ENCODE assay signal across 2 cellular contexts in the genomic region with DNA sequence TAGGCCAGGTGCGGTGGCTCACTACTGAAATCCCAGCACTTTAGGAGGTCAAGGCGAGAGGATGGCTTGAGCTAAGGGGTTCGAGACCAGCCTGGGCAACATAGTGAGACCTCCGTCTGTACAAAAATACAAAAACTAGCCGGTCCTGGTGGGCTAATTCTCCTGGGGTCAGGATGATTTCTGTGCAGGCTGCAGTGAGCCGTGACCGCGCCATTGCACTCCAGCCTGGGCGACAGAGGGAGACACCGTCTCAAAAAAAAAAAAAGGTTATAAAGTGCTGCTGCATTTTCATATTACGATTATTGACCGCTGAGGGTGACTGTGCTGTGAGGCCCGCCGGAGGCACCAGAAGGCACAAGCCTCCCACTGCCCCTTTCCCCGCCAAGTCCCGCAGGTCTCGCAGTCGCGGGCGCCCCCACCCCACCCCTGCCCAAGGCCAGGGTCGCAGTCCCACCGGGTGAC.
TF ChIP-seq lines count a peak whose summit lies in the region.

No MANE protein-coding gene starts in this region.

TF ChIP-seq in A549, 52 proteins besides CTCF, POLR2A, EP300 and RAD21:
- TF ChIP-seq EHMT2 (IDR thresholded peaks at IDR 0.05; ENCODE audit: low read depth) (no peak), SMC3 (IDR thresholded peaks at IDR 0.05) (peak; percentile 7; the same call in 1 of the 3 replicates), PHF8 (IDR thresholded peaks at IDR 0.05; ENCODE audit: borderline replicate concordance, low read depth) (0 out of 2 replicates have a peak, but pooled peaks have one; percentile 11)

TF ChIP-seq in GM12878, 131 proteins besides CTCF, POLR2A, EP300 and RAD21:
- TF ChIP-seq NBN (IDR thresholded peaks at IDR 0.05), result 0 out of 2 replicates have a peak, but pooled peaks have one; percentile 22
- no peak for TF ChIP-seq SP1 (IDR thresholded peaks at IDR 0.05; ENCODE audit: low read depth, low read length)
- TF ChIP-seq NFIC (IDR thresholded peaks at IDR 0.05; ENCODE audit: low read depth, low read length), result no peak
- TF ChIP-seq SMC3 (IDR thresholded peaks at IDR 0.05; ENCODE audit: borderline replicate concordance, low read length), result peak; percentile 21; the same call in 1 of the 2 replicates
- TF ChIP-seq ZZZ3 (IDR thresholded peaks at IDR 0.05; ENCODE audit: control insufficient read depth, insufficient read length, low read depth), result no peak
- TF ChIP-seq ZNF384 (IDR thresholded peaks at IDR 0.05; ENCODE audit: borderline replicate concordance, low read depth, low read length), result peak; percentile 38; the same call in 1 of the 2 replicates
- TF ChIP-seq SREBF2 (IDR thresholded peaks at IDR 0.05; ENCODE audit: low read length), result no peak
- no peak for TF ChIP-seq MEF2A (IDR thresholded peaks at IDR 0.05; ENCODE audit: insufficient read depth, low read depth, low read length)
- no peak for TF ChIP-seq PRDM15 (CRISPR knock-in tag; IDR thresholded peaks at IDR 0.05)
- TF ChIP-seq PAX5 (IDR thresholded peaks at IDR 0.05; ENCODE audit: borderline replicate concordance, low read depth, low read length), result peak; percentile 66; the same call in 1 of the 2 replicates
